14 cellular contexts compared by ENCODE assay signal in the genomic region with DNA sequence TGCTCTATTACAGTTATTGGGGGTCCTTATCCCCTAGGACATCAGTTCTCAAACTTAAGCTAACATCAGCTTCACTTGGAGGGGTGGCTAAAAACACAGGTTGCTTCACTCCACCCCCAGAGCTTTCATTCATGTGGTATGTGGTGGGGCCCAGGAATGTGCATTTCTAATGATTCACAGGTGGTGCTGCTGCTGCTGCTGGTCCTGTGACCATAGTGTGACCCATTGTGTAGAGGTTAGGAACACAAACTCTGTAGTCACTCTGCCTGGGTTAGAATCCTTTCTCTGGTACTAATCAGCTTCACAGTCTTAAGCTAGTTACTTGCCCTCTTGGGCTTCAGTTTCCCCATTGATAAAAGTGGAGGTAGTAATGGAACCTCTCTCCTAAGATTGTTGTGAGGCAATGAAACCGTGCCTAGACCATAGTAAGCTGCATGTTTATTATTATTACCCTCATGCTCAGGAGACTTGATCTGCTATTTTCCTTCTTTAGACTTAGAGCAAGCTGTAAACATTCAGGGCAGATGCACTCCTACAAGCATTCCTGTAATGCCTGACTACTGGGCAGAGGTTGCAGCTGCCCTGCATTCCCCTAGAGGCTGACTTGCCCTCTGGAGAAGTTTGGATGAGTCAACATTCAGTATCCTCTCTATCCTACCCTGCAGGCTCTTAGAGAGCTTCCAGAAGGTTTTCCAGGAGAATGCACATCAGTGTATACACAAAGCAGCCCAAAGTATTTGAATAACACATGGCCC.
DNase-seq lines count a peak whose midpoint lies in the region; ATAC-seq, FAIRE-seq and TF ChIP-seq lines count a peak whose summit lies in the region.
"Had no signal": no experiment of that assay in that cellular context is flagged by ENCODE, and none has a peak within 500 bp of the region (broad histone marks: within the 10 kb centered on the region; RNA-seq: fewer than 3 reads in every experiment).

No MANE protein-coding gene starts in this region.

- H3K27ac ChIP-seq in cardiac muscle cell (no peak overlapping the region), ovary (no peak overlapping the region)

- H3K27ac Mint-ChIP-seq in activated T-helper 17 cell treated with anti-CD3 and anti-CD28 coated beads, Interleukin-2, amount 50 U/mL, for 72 hours = no peak overlapping the region
- H3K27ac Mint-ChIP-seq: T-helper 1 cell treated with Interleukin-12 subunit alpha and Interleukin-12 subunit beta and Interleukin-4 antibody, amounts not matched to agents 30 μg/mL and 1 μg/mL, for 36 hours; type B pancreatic cell had no signal

- H3K27me3 Mint-ChIP-seq in activated T-helper 17 cell treated with anti-CD3 and anti-CD28 coated beads, Interleukin-2, amount 50 U/mL, for 72 hours = no peaks in the 10 kb centered on the region
- H3K27me3 Mint-ChIP-seq: type B pancreatic cell had no signal

- no peaks in the 10 kb centered on the region for H3K9me3 ChIP-seq in cardiac muscle cell (ENCODE audit: low read depth)
- no peaks in the 10 kb centered on the region for H3K9me3 ChIP-seq in ovary

- TF ChIP-seq CTCF in cardiac muscle cell (IDR thresholded peaks at IDR 0.05; ENCODE audit: low read depth, low read length) (peak; percentile 7), ovary (IDR thresholded peaks at IDR 0.05) (no peak)

- no peak for TF ChIP-seq EP300 in ovary (IDR thresholded peaks at IDR 0.05)

- no peaks in the 10 kb centered on the region for H3K27me3 ChIP-seq in cardiac muscle cell
- H3K27me3 ChIP-seq in ovary = no peaks in the 10 kb centered on the region

- no peaks in the 10 kb centered on the region for H3K36me3 Mint-ChIP-seq in activated T-helper 17 cell treated with anti-CD3 and anti-CD28 coated beads, Interleukin-2, amount 50 U/mL, for 72 hours (ENCODE audit: low read depth)
- H3K36me3 Mint-ChIP-seq: type B pancreatic cell had no signal

- peak in 1 of 2 donors; percentile 76 for DNase-seq in cardiac muscle cell (ENCODE audit: low read depth in 1 of 2, low spot score in 1 of 2)
- no peak for DNase-seq in left ventricle myocardium superior
- peak; percentile 48 for DNase-seq in hepatic stellate cell (ENCODE audit: low spot score)
- peak; percentile 31 for DNase-seq in urothelium cell line (ENCODE audit: low spot score)
- no peak for DNase-seq in G401 (ENCODE audit: low spot score)
- no peak for DNase-seq in ovary
- DNase-seq in NCI-H1417 treated with DMSO at 0.1 percent for 48 hours (lab: John Stamatoyannopoulos, UW) = no peak
- DNase-seq: activated CD8-positive, alpha-beta memory T cell treated with anti-CD3 and anti-CD28 coated beads, Interleukin-2, amount 50 U/mL, for 4 hours; cerebellar nuclear complex; NCI-H69; occipital lobe had no signal

- intact Hi-C loops in left ventricle myocardium superior (cut with micrococcal nuclease) = no loop called here
- intact Hi-C loops in ovary (cut with DNase I) = no loop called here

- TF ChIP-seq POLR2A in ovary (IDR thresholded peaks at IDR 0.05) = no peak

- in situ Hi-C loops in G401 (cut with HindIII; ENCODE audit: low sequenced_read_pairs) = no loop called here

- 18 to 39% (median 32%) methylated on average over 1 of the region's 1 CpG for WGBS in ovary, 3 donors

- no peaks in the 10 kb centered on the region for H3K9me3 Mint-ChIP-seq in activated T-helper 17 cell treated with anti-CD3 and anti-CD28 coated beads, Interleukin-2, amount 50 U/mL, for 72 hours
- H3K9me3 Mint-ChIP-seq: T-helper 1 cell treated with Interleukin-12 subunit alpha and Interleukin-12 subunit beta and Interleukin-4 antibody, amounts not matched to agents 30 μg/mL and 1 μg/mL, for 36 hours had no signal

- no peaks in the 10 kb centered on the region for H3K36me3 ChIP-seq in cardiac muscle cell
- H3K36me3 ChIP-seq in ovary = no peaks in the 10 kb centered on the region

- H3K4me3 Mint-ChIP-seq in activated T-helper 17 cell treated with anti-CD3 and anti-CD28 coated beads, Interleukin-2, amount 50 U/mL, for 72 hours = no peak overlapping the region
- H3K4me3 Mint-ChIP-seq: T-helper 1 cell treated with Interleukin-12 subunit alpha and Interleukin-12 subunit beta and Interleukin-4 antibody, amounts not matched to agents 30 μg/mL and 1 μg/mL, for 36 hours; type B pancreatic cell had no signal

- no peaks in the 10 kb centered on the region for H3K4me1 Mint-ChIP-seq in activated T-helper 17 cell treated with anti-CD3 and anti-CD28 coated beads, Interleukin-2, amount 50 U/mL, for 72 hours

- ATAC-seq in left ventricle myocardium superior = no peak
- peak; percentile 29 for ATAC-seq in activated T-helper 17 cell treated with anti-CD3 and anti-CD28 coated beads, Interleukin-2, amount 50 U/mL, for 72 hours (replicated peaks)

- no peak for FAIRE-seq in urothelium cell line (lab: Jason Lieb, UNC)

- H3K4me3 ChIP-seq in cardiac muscle cell (no peak overlapping the region), ovary (no peak overlapping the region)

- H3K4me1 ChIP-seq in cardiac muscle cell (ENCODE audit: low read depth) (no peaks in the 10 kb centered on the region), ovary (ENCODE audit: insufficient read depth) (no peaks in the 10 kb centered on the region)

Comparison
In these comparisons a context has a peak if more than half of its experiments do, and no peak if none do; other contexts are left out.
1. DNase-seq: peak in hepatic stellate cell (single experiment) and urothelium cell line (single experiment); none in left ventricle myocardium superior (single experiment), G401 (single experiment), ovary (0 of 5) and NCI-H1417 treated with DMSO at 0.1 percent for 48 hours (single experiment).